ENCODE assay signal across 8 cellular contexts in genomic region chr19:21202865-21203494, GRCh38.
DNase-seq lines count a peak whose midpoint lies in the region; ATAC-seq, FAIRE-seq and TF ChIP-seq lines count a peak whose summit lies in the region.

No MANE protein-coding gene starts in this region.

- H3K9ac ChIP-seq in GM12878 (ENCODE audit: control insufficient read depth, insufficient read depth, low read length): no peak overlapping the region
- H3K9ac ChIP-seq in keratinocyte (ENCODE audit: control insufficient read depth, extremely low read depth, insufficient read depth, low read length): no peak overlapping the region

- SMC1A ChIA-PET in GM12878 (lab: Charles Lee; ENCODE audit: uncharacterized antibody, unreplicated experiment): interaction anchor here (0.6 kb wide), 1 partner anchor 1064 kb away, joined by 3 read pairs; no protein-coding TSS in a partner anchor

- no peaks in the 10 kb centered on the region for H3K9me1 ChIP-seq in keratinocyte (ENCODE audit: control insufficient read depth, extremely low read depth, insufficient read depth, low read length)

- TF ChIP-seq RAD21 in A549 (conservative IDR thresholded peaks at IDR 0.05 in 1 of 2, IDR thresholded peaks at IDR 0.05 in 1 of 2): no peak
- peak; percentile 55; the same call in 1 of the 2 replicates for TF ChIP-seq RAD21 in GM12878 (IDR thresholded peaks at IDR 0.05; ENCODE audit: insufficient read depth, low read depth, low read length)

- no peaks in the 10 kb centered on the region for H3K79me2 ChIP-seq in GM12878 (ENCODE audit: control insufficient read depth, insufficient read depth, low read length)
- no peaks in the 10 kb centered on the region for H3K79me2 ChIP-seq in keratinocyte (ENCODE audit: control insufficient read depth, insufficient read depth, low read length)

- H3K36me3 ChIP-seq in GM12878 (ENCODE audit: control insufficient read depth in 2 of 2, insufficient read depth in 2 of 2, low read length in 1 of 2) (no peaks in the 10 kb centered on the region), keratinocyte (ENCODE audit: control insufficient read depth in 2 of 2, extremely low read depth in 1 of 2, insufficient read depth in 2 of 2, low read length in 2 of 2) (no peaks in the 10 kb centered on the region), suprapubic skin (no peaks in the 10 kb centered on the region)

- CTCF ChIA-PET in A549 (lab: Yijun Ruan, JAX) (no interaction called here), GM12878 (lab: Yijun Ruan, JAX) (interaction anchor here (0.5 to 1.4 kb wide), 4 partner anchors 11 to 1235 kb away, joined by 3 to 5 read pairs (median 3); no protein-coding TSS in a partner anchor)

- no TSS peak for BruUV-seq in GM12878 (replicated peaks; lab: Mats Ljungman, UMichigan)

- TF ChIP-seq CTCF in A549 (IDR thresholded peaks at IDR 0.05) (no peak), GM12878 (IDR thresholded peaks at IDR 0.05 in 2 of 3, conservative IDR thresholded peaks at IDR 0.05 in 1 of 3; ENCODE audit: control insufficient read depth in 2 of 3, extremely low read depth in 1 of 3, insufficient read depth in 1 of 3, low read depth in 3 of 3, low read length in 3 of 3) (peak; percentile 23 to 55 (median 45); a peak in 5 of 6 replicates), keratinocyte (optimal IDR thresholded peaks at IDR 0.05 in 1 of 3, IDR thresholded peaks at IDR 0.05 in 1 of 3, conservative IDR thresholded peaks at IDR 0.05 in 1 of 3; ENCODE audit: extremely low read depth in 1 of 3, insufficient read depth in 2 of 3, low read length in 3 of 3) (peak; percentile 36 to 77 (median 50)), suprapubic skin (IDR thresholded peaks at IDR 0.05) (peak; percentile 23 to 46), lower leg skin (IDR thresholded peaks at IDR 0.05) (no peak)

- TF ChIP-seq EP300 in A549 (IDR thresholded peaks at IDR 0.05) (no peak), GM12878 (IDR thresholded peaks at IDR 0.05; ENCODE audit: borderline replicate concordance in 1 of 2, control insufficient read depth in 1 of 2, low read depth in 2 of 2, low read length in 2 of 2) (no peak), suprapubic skin (IDR thresholded peaks at IDR 0.05) (no peak)

- H2AFZ ChIP-seq in GM12878 (ENCODE audit: control insufficient read depth, low read depth, low read length) (no peak overlapping the region), keratinocyte (ENCODE audit: control insufficient read depth, low read length) (no peak overlapping the region)

- H4K20me1 ChIP-seq in GM12878 (ENCODE audit: control insufficient read depth, insufficient read depth): no peaks in the 10 kb centered on the region
- H4K20me1 ChIP-seq in keratinocyte (ENCODE audit: control insufficient read depth, extremely low read depth, insufficient read depth, low read length): no peaks in the 10 kb centered on the region

- no peaks in the 10 kb centered on the region for H3K27me3 ChIP-seq in GM12878 (replicated peaks in 1 of 2; ENCODE audit: control insufficient read depth in 2 of 2, insufficient read depth in 2 of 2, low read length in 1 of 2)
- no peaks in the 10 kb centered on the region for H3K27me3 ChIP-seq in keratinocyte (ENCODE audit: control insufficient read depth, extremely low read depth, insufficient read depth, low read length)
- H3K27me3 ChIP-seq in suprapubic skin: no peaks in the 10 kb centered on the region

- H3K27ac ChIP-seq in A549: no peak overlapping the region
- no peak overlapping the region for H3K27ac ChIP-seq in GM12878 (ENCODE audit: control insufficient read depth, insufficient read depth)
- H3K27ac ChIP-seq in keratinocyte (ENCODE audit: control insufficient read depth, insufficient read depth, low read length): no peak overlapping the region
- H3K27ac ChIP-seq in suprapubic skin: no peak overlapping the region

- H3K4me1 ChIP-seq in A549 (no peaks in the 10 kb centered on the region), GM12878 (ENCODE audit: control insufficient read depth, insufficient read depth, low read length) (no peaks in the 10 kb centered on the region), keratinocyte (ENCODE audit: control insufficient read depth, extremely low read depth, insufficient read depth, low read length) (no peaks in the 10 kb centered on the region), suprapubic skin (no peaks in the 10 kb centered on the region)

- POLR2A ChIA-PET in A549 (lab: Yijun Ruan, JAX) (no interaction called here), GM12878 (lab: Charles Lee) (no interaction called here)

- no peak for ATAC-seq in A549
- ATAC-seq in GM12878: no peak

- dilution Hi-C loops in keratinocyte (cut with MboI; ENCODE audit: extremely low pct_ligation_motif_present, low sequenced_read_pairs): no loop called here

- 26% methylated on average over 7 of the region's 9 CpGs for WGBS in A549 (ENCODE audit: missing lambda C conversion rate)
- 21% methylated on average over 9 of the region's 9 CpGs for WGBS in GM12878 (ENCODE audit: insufficient coverage, insufficient replicate concordance, low lambda C conversion rate, missing lambda C conversion rate)
- WGBS in suprapubic skin: 39% methylated on average over 9 of the region's 9 CpGs
- WGBS in lower leg skin, 2 donors: 36 to 44% methylated on average over 9 of the region's 9 CpGs

- H3K4me3 ChIP-seq in A549 (no peak overlapping the region), GM12878 (no peak overlapping the region), keratinocyte (ENCODE audit: control insufficient read depth in 2 of 3, extremely low read depth in 1 of 3, insufficient read depth in 2 of 3, low read depth in 1 of 3, low read length in 3 of 3) (no peak overlapping the region), suprapubic skin (no peak overlapping the region), lower leg skin (ENCODE audit: low read depth, poor library complexity, severe bottlenecking) (no peak overlapping the region)

- TF ChIP-seq POLR2A in A549 (IDR thresholded peaks at IDR 0.05; ENCODE audit: low read length) (no peak), GM12878 (IDR thresholded peaks at IDR 0.05; ENCODE audit: low read depth, low read length) (no peak), suprapubic skin (IDR thresholded peaks at IDR 0.05) (no peak), lower leg skin (IDR thresholded peaks at IDR 0.05) (no peak)

- in situ Hi-C loops in G401 (cut with HindIII; ENCODE audit: low sequenced_read_pairs) (no loop called here), GM12878 (cut with MboI) (no loop called here)

- FAIRE-seq in A549 (lab: Jason Lieb, UNC) (no peak), GM12878 (lab: Jason Lieb, UNC) (no peak), keratinocyte (lab: Jason Lieb, UNC) (no peak)

- H3K4me2 ChIP-seq in A549 (no peak overlapping the region), GM12878 (ENCODE audit: control insufficient read depth, insufficient read depth) (no peak overlapping the region), keratinocyte (ENCODE audit: control insufficient read depth, extremely low read depth, insufficient read depth, low read depth, low read length) (no peak overlapping the region)

- H3K9me3 ChIP-seq in A549 (no peaks in the 10 kb centered on the region), GM12878 (replicated peaks; ENCODE audit: control insufficient read depth, insufficient read depth, low read length) (no peaks in the 10 kb centered on the region; the same call in 2 of the 3 replicates), keratinocyte (ENCODE audit: control insufficient read depth, low read depth, low read length) (no peaks in the 10 kb centered on the region), suprapubic skin (no peaks in the 10 kb centered on the region)

- DNase-seq in A549 (ENCODE audit: low read depth in 1 of 2, low spot score in 1 of 2) (peak; percentile 0 to 9), G401 (ENCODE audit: low spot score) (peak; percentile 24), NCI-H69 (lab: John Stamatoyannopoulos, UW) (peak; percentile 66), GM12878 (ENCODE audit: low read depth, low spot score) (peak; percentile 3), keratinocyte (ENCODE audit: low read depth, low spot score) (no peak), suprapubic skin (ENCODE audit: low spot score in 2 of 2) (no peak), lower leg skin (ENCODE audit: low spot score in 2 of 2) (no peak)
- DNase-seq in activated CD8-positive, alpha-beta memory T cell treated with anti-CD3 and anti-CD28 coated beads, Interleukin-2, amount 50 U/mL, for 4 hours: no peak

- intact Hi-C loops in GM12878 (cut with micrococcal nuclease; ENCODE audit: unreplicated experiment) (no loop called here), lower leg skin (cut with DNase I; ENCODE audit: low total_unique reads) (no loop called here)

- RAD21 ChIA-PET in GM12878 (lab: Charles Lee; ENCODE audit: unreplicated experiment): no interaction called here

TF ChIP-seq in A549, 52 proteins besides CTCF, POLR2A, EP300 and RAD21:
- TF ChIP-seq MAZ (IDR thresholded peaks at IDR 0.05; ENCODE audit: borderline replicate concordance, low read depth, low read length): no peak

TF ChIP-seq in GM12878, 131 proteins besides CTCF, POLR2A, EP300 and RAD21 (continues in another document):
- 0 out of 2 replicates have a peak, but pooled peaks have one; percentile 14 for TF ChIP-seq RFX5 (IDR thresholded peaks at IDR 0.05; ENCODE audit: low read depth, low read length)
- no peak for TF ChIP-seq RB1 (IDR thresholded peaks at IDR 0.05; ENCODE audit: borderline replicate concordance)
- TF ChIP-seq MEF2B (IDR thresholded peaks at IDR 0.05; ENCODE audit: partially characterized antibody, poor library complexity, severe bottlenecking): no peak
- TF ChIP-seq TCF3 (IDR thresholded peaks at IDR 0.05; ENCODE audit: borderline replicate concordance, insufficient read depth, low read depth, low read length): no peak
- no peak for TF ChIP-seq LARP7 (IDR thresholded peaks at IDR 0.05)
- TF ChIP-seq NR2C1 (IDR thresholded peaks at IDR 0.05): no peak
- no peak for TF ChIP-seq PAX5 (IDR thresholded peaks at IDR 0.05; ENCODE audit: borderline replicate concordance, low read depth, low read length)
- no peak for TF ChIP-seq SIN3A (IDR thresholded peaks at IDR 0.05; ENCODE audit: low read depth, low read length)
- no peak for TF ChIP-seq MTA3 (IDR thresholded peaks at IDR 0.05; ENCODE audit: borderline replicate concordance, low read length)

Comparison
In these comparisons a context has a peak if more than half of its experiments do, and no peak if none do; other contexts are left out.
1. DNase-seq: peak in A549 (2 of 2), G401 (single experiment), NCI-H69 (single experiment) and GM12878 (single experiment); none in keratinocyte (single experiment), suprapubic skin (0 of 2), activated CD8-positive, alpha-beta memory T cell treated with anti-CD3 and anti-CD28 coated beads, Interleukin-2, amount 50 U/mL, for 4 hours (single experiment) and lower leg skin (0 of 2).
2. CTCF ChIP-seq: peak in GM12878 (3 of 3), keratinocyte (3 of 3) and suprapubic skin (2 of 2); none in A549 (single experiment) and lower leg skin (0 of 3).
3. Of the 24 proteins assayed by ChIP-seq in both GM12878 and A549: peak only in GM12878: CTCF, RAD21, RFX5 and SMC3; only in A549: none; in both: none; in neither: 20.